In genomic region chr2:205024822-205025518, GRCh38 we compare ENCODE assay signal across 8 cellular contexts.
DNase-seq lines count a peak whose midpoint lies in the region; ATAC-seq and TF ChIP-seq lines count a peak whose summit lies in the region.

No MANE protein-coding gene starts in this region.

- peak; percentile 42 for ATAC-seq in body of pancreas
- peak; percentile 98 for ATAC-seq in stimulated activated naive CD8-positive, alpha-beta T cell treated with anti-CD3 and anti-CD28 coated beads, Interleukin-15, Interleukin-2, amounts not matched to agents 100 U/mL and 50 U/mL, for 24 hours
- ATAC-seq in HG02623 (IDR thresholded peaks at IDR 0.05; ENCODE audit: unreplicated experiment): no peak
- no peak for ATAC-seq in GM21526 (IDR thresholded peaks at IDR 0.05; ENCODE audit: low FRiP score, unreplicated experiment)

- CTCF ChIA-PET in Calu3 (lab: Charles Lee): interaction anchor here (0.5 kb wide), 1 partner anchor 99 kb away, joined by 3 read pairs; no protein-coding TSS in a partner anchor

- no peaks in the 10 kb centered on the region for H3K36me3 Mint-ChIP-seq in Calu3 (ENCODE audit: insufficient read depth, unreplicated experiment)

- H3K4me3 Mint-ChIP-seq in Calu3 (ENCODE audit: low read depth, unreplicated experiment): peak overlapping the region; percentile 38

- H3K4me1 Mint-ChIP-seq in Calu3 (ENCODE audit: low read depth, unreplicated experiment): peaks cover 15% of the 10 kb centered on the region

- 68 to 69% methylated on average over 10 of the region's 10 CpGs for WGBS in body of pancreas, 2 donors

- no peak for TF ChIP-seq CTCF in Calu3 (IDR thresholded peaks at IDR 0.05; ENCODE audit: unreplicated experiment)
- TF ChIP-seq CTCF in body of pancreas (IDR thresholded peaks at IDR 0.05): no peak
- TF ChIP-seq CTCF in GM20000 (IDR thresholded peaks at IDR 0.05; ENCODE audit: extremely low read depth, missing control alignments): no peak

- H3K27me3 ChIP-seq in body of pancreas: no peaks in the 10 kb centered on the region

- DNase-seq in Calu3: peak; percentile 40
- DNase-seq in NCI-H69 (lab: John Stamatoyannopoulos, UW): peak; percentile 58
- peak in 3 of 4 donors; percentile 13 to 55 (median 31) for DNase-seq in body of pancreas
- peak; percentile 95 for DNase-seq in kidney tubule cell (ENCODE audit: low spot score)
- DNase-seq in stimulated activated naive CD8-positive, alpha-beta T cell treated with anti-CD3 and anti-CD28 coated beads, Interleukin-15, Interleukin-2, amounts not matched to agents 100 U/mL and 50 U/mL, for 24 hours: peak; percentile 18
- DNase-seq in GM20000 (ENCODE audit: low spot score): no peak

- peak overlapping the region; percentile 31 for H3K27ac Mint-ChIP-seq in Calu3 (ENCODE audit: unreplicated experiment)

- no peaks in the 10 kb centered on the region for H3K36me3 ChIP-seq in body of pancreas (replicated peaks in 1 of 2; ENCODE audit: insufficient read depth in 1 of 2, low read depth in 2 of 2)

- BruUV-seq in Calu3 (replicated peaks; lab: Mats Ljungman, UMichigan): no TSS peak

- H3K4me3 ChIP-seq in body of pancreas: no peak overlapping the region

- H3K9me3 ChIP-seq in body of pancreas: no peaks in the 10 kb centered on the region

- H3K27me3 Mint-ChIP-seq in Calu3 (ENCODE audit: unreplicated experiment): no peaks in the 10 kb centered on the region

- no peaks in the 10 kb centered on the region for H3K4me1 ChIP-seq in body of pancreas

- no peak for TF ChIP-seq POLR2A in body of pancreas (IDR thresholded peaks at IDR 0.05)

- intact Hi-C loops in Calu3 (cut with micrococcal nuclease; ENCODE audit: unreplicated experiment): no loop called here
- intact Hi-C loops in body of pancreas (cut with DNase I): no loop called here

- no peak overlapping the region for H3K27ac ChIP-seq in body of pancreas

- H3K9me3 Mint-ChIP-seq in Calu3 (ENCODE audit: low read depth, unreplicated experiment): no peaks in the 10 kb centered on the region

Comparison
In these comparisons a context has a peak if more than half of its experiments do, and no peak if none do; other contexts are left out.
1. ATAC-seq: peak in body of pancreas (single experiment) and stimulated activated naive CD8-positive, alpha-beta T cell treated with anti-CD3 and anti-CD28 coated beads, Interleukin-15, Interleukin-2, amounts not matched to agents 100 U/mL and 50 U/mL, for 24 hours (single experiment); none in HG02623 (single experiment) and GM21526 (single experiment).